23 cellular contexts compared by ENCODE assay signal in genomic region chr17:17727111-17727659, GRCh38. TPM values are rescaled to one million over a fixed set of nuclear protein-coding genes. Genes with fewer than 3 reads are reported as not detected.
A peak's percentile ranks its signal among the peaks of the same experiment; 100 is the strongest.
DNase-seq lines count a peak whose midpoint lies in the region; ATAC-seq, FAIRE-seq and TF ChIP-seq lines count a peak whose summit lies in the region.
"Had no signal": no experiment of that assay in that cellular context is flagged by ENCODE, and none has a peak within 500 bp of the region (broad histone marks: within the 10 kb centered on the region; RNA-seq: fewer than 3 reads in every experiment).

No MANE protein-coding gene starts in this region.

- H2BK120ac ChIP-seq in neuronal stem cell (ENCODE audit: low read depth, low read length), result no peak overlapping the region

- H3K36me3 ChIP-seq in RWPE2 (ENCODE audit: low read depth) (peaks cover 29% of the 10 kb centered on the region), endothelial cell of umbilical vein (ENCODE audit: control insufficient read depth in 2 of 2, extremely low read depth in 1 of 2, insufficient read depth in 2 of 2, low read length in 2 of 2) (no peaks in the 10 kb centered on the region), neuronal stem cell (replicated peaks in 1 of 2; ENCODE audit: control insufficient read depth in 2 of 2, insufficient read depth in 2 of 2, low read length in 2 of 2) (peaks cover 10 to 46% of the 10 kb centered on the region in 2 donors)
- H3K36me3 ChIP-seq: colonic mucosa, esophagus squamous epithelium, left lung, prostate gland had no signal

- H3K4ac ChIP-seq in neuronal stem cell (ENCODE audit: low read length), result no peak overlapping the region

- no peak for TF ChIP-seq POLR2A in endothelial cell of umbilical vein (IDR thresholded peaks at IDR 0.05; ENCODE audit: low read depth, low read length)

- no peak overlapping the region for H2BK15ac ChIP-seq in neuronal stem cell (ENCODE audit: low read length)

- peak overlapping the region; percentile 50 for H3K27ac Mint-ChIP-seq in Calu3 (ENCODE audit: unreplicated experiment)
- H3K27ac Mint-ChIP-seq: activated B cell treated with CpG ODN at 0.5 μM for 24 hours had no signal

- no peaks in the 10 kb centered on the region for H4K20me1 ChIP-seq in endothelial cell of umbilical vein (replicated peaks; ENCODE audit: control insufficient read depth, extremely low read depth, insufficient read depth, low read length)

- DNase-seq in Calu3 (no peak), RWPE2 (ENCODE audit: low spot score) (no peak), endothelial cell of umbilical vein (ENCODE audit: low read depth, low spot score) (no peak), neuronal stem cell (ENCODE audit: low spot score) (no peak), NCI-H524 (lab: John Stamatoyannopoulos, UW) (no peak), T-helper 2 cell (no peak)
- no peak for DNase-seq in activated T-cell treated with anti-CD3 and anti-CD28 coated beads, Interleukin-2, amount 50 U/mL, for 4 hours
- DNase-seq: activated B cell treated with CpG ODN at 0.5 μM for 24 hours; activated CD4-positive, alpha-beta T cell treated with anti-CD3 and anti-CD28 coated beads, Interleukin-2, amount 50 U/mL, for 48 hours; activated effector memory CD4-positive, alpha-beta T cell treated with anti-CD3 and anti-CD28 coated beads, Interleukin-2, amount 50 U/mL, for 16 hours; colonic mucosa; DMS79; esophagus squamous epithelium; GOT3; hypothalamus; left lung; NCI-H1092 treated with DMSO at 0.1 percent for 48 hours; NCI-H1930; T-helper 9 cell; trophoblast cell had no signal

- peak overlapping the region; percentile 54 for H3K27ac ChIP-seq in RWPE2 (ENCODE audit: poor library complexity, severe bottlenecking)
- peak overlapping the region; percentile 94 for H3K27ac ChIP-seq in endothelial cell of umbilical vein (ENCODE audit: insufficient read depth, low read depth, low read length)
- no peak overlapping the region for H3K27ac ChIP-seq in neuronal stem cell (replicated peaks; ENCODE audit: low read length)
- H3K27ac ChIP-seq: colonic mucosa had no signal

- H3K9me3 Mint-ChIP-seq in Calu3 (ENCODE audit: low read depth, unreplicated experiment), result no peaks in the 10 kb centered on the region
- H3K9me3 Mint-ChIP-seq in activated T-cell treated with anti-CD3 and anti-CD28 coated beads, Interleukin-2, amount 50 U/mL, for 4 hours, result no peaks in the 10 kb centered on the region
- H3K9me3 Mint-ChIP-seq: activated B cell treated with CpG ODN at 0.5 μM for 24 hours had no signal

- H2AFZ ChIP-seq in endothelial cell of umbilical vein (ENCODE audit: low read depth, low read length) (no peak overlapping the region), neuronal stem cell (ENCODE audit: low read length) (no peak overlapping the region)

- POLR2A ChIA-PET in endothelial cell of umbilical vein (lab: Charles Lee), result no interaction called here

- H4K8ac ChIP-seq in neuronal stem cell (ENCODE audit: low read depth, low read length), result no peak overlapping the region

- H2AK5ac ChIP-seq in neuronal stem cell (ENCODE audit: low read depth, low read length), result no peak overlapping the region

- H3K18ac ChIP-seq in neuronal stem cell (ENCODE audit: low read length), result no peak overlapping the region

- ATAC-seq in RWPE2 (ENCODE audit: low read depth) (no peak), HG02970 (IDR thresholded peaks at IDR 0.05; ENCODE audit: low FRiP score, unreplicated experiment) (no peak)
- ATAC-seq in activated T-cell treated with anti-CD3 and anti-CD28 coated beads, Interleukin-2, amount 50 U/mL, for 4 hours, result no peak
- ATAC-seq: left lung had no signal

- BruUV-seq in Calu3 (replicated peaks; lab: Mats Ljungman, UMichigan) (no TSS peak), endothelial cell of umbilical vein (replicated peaks; lab: Mats Ljungman, UMichigan) (TSS peak; percentile 38)

- dilution Hi-C loops in endothelial cell of umbilical vein (cut with MboI; ENCODE audit: extremely low pct_ligation_motif_present, low sequenced_read_pairs), result no loop called here

- no peak overlapping the region for H3K4me3 Mint-ChIP-seq in Calu3 (ENCODE audit: low read depth, unreplicated experiment)
- no peak overlapping the region for H3K4me3 Mint-ChIP-seq in activated T-cell treated with anti-CD3 and anti-CD28 coated beads, Interleukin-2, amount 50 U/mL, for 4 hours
- H3K4me3 Mint-ChIP-seq: activated B cell treated with CpG ODN at 0.5 μM for 24 hours had no signal

- H3K9me1 ChIP-seq in endothelial cell of umbilical vein (replicated peaks; ENCODE audit: control insufficient read depth, extremely low read depth, insufficient read depth, low read length), result no peaks in the 10 kb centered on the region

- H3K4me3 ChIP-seq in RWPE2 (ENCODE audit: severe bottlenecking) (no peak overlapping the region), endothelial cell of umbilical vein (replicated peaks in 1 of 3; ENCODE audit: insufficient read depth in 1 of 3, low read depth in 1 of 3, low read length in 3 of 3) (no peak overlapping the region), neuronal stem cell (ENCODE audit: low read length in 2 of 2) (no peak overlapping the region)
- H3K4me3 ChIP-seq: colonic mucosa, esophagus squamous epithelium, left lung, prostate gland had no signal

- H3K4me2 ChIP-seq in endothelial cell of umbilical vein (ENCODE audit: insufficient read depth, low read length) (peak overlapping the region; percentile 40), neuronal stem cell (ENCODE audit: insufficient read depth, low read length, poor library complexity, severe bottlenecking) (no peak overlapping the region)

- no peak overlapping the region for H2BK12ac ChIP-seq in neuronal stem cell (ENCODE audit: low read length)

- no peaks in the 10 kb centered on the region for H3K27me3 Mint-ChIP-seq in Calu3 (ENCODE audit: unreplicated experiment)
- H3K27me3 Mint-ChIP-seq in activated T-cell treated with anti-CD3 and anti-CD28 coated beads, Interleukin-2, amount 50 U/mL, for 4 hours (ENCODE audit: low read depth), result peaks cover 11% of the 10 kb centered on the region

- FAIRE-seq in endothelial cell of umbilical vein (lab: Jason Lieb, UNC), result peak; percentile 59
- FAIRE-seq: frontal cortex had no signal

- peak overlapping the region; percentile 81 for H3K9ac ChIP-seq in endothelial cell of umbilical vein (replicated peaks; ENCODE audit: extremely low read depth, insufficient read depth, low read length)
- no peak overlapping the region for H3K9ac ChIP-seq in neuronal stem cell (ENCODE audit: low read depth, low read length, poor library complexity)

- H3K79me2 ChIP-seq in endothelial cell of umbilical vein (ENCODE audit: control insufficient read depth, insufficient read depth, low read length), result peaks cover 58% of the 10 kb centered on the region

- H2BK5ac ChIP-seq in neuronal stem cell (ENCODE audit: low read length), result peak overlapping the region; percentile 84

- peaks cover 42% of the 10 kb centered on the region for H3K4me1 ChIP-seq in RWPE2 (ENCODE audit: insufficient read depth, poor library complexity, severe bottlenecking)
- H3K4me1 ChIP-seq in endothelial cell of umbilical vein (ENCODE audit: control insufficient read depth, extremely low read depth, insufficient read depth, low read length), result peaks cover 34% of the 10 kb centered on the region
- H3K4me1 ChIP-seq in neuronal stem cell (ENCODE audit: control insufficient read depth in 2 of 2, insufficient read depth in 1 of 2, low read depth in 1 of 2, low read length in 2 of 2), result peaks cover 20 to 43% of the 10 kb centered on the region in 2 donors
- H3K4me1 ChIP-seq: colonic mucosa had no signal

- H3K9me3 ChIP-seq in RWPE2 (ENCODE audit: severe bottlenecking) (no peaks in the 10 kb centered on the region), endothelial cell of umbilical vein (replicated peaks; ENCODE audit: control insufficient read depth, insufficient read depth, low read length) (no peaks in the 10 kb centered on the region), neuronal stem cell (replicated peaks in 1 of 2; ENCODE audit: control insufficient read depth in 2 of 2, insufficient read depth in 1 of 2, low read depth in 1 of 2, low read length in 2 of 2) (no peaks in the 10 kb centered on the region)
- H3K9me3 ChIP-seq: colonic mucosa, esophagus squamous epithelium, left lung, prostate gland had no signal

- H3K27me3 ChIP-seq in RWPE2 (ENCODE audit: insufficient read depth, poor library complexity, severe bottlenecking) (no peaks in the 10 kb centered on the region), endothelial cell of umbilical vein (ENCODE audit: control insufficient read depth in 2 of 2, insufficient read depth in 2 of 2, low read length in 2 of 2) (no peaks in the 10 kb centered on the region), neuronal stem cell (ENCODE audit: control insufficient read depth in 3 of 3, insufficient read depth in 3 of 3, low read depth in 1 of 3, low read length in 3 of 3) (peaks cover 0 to 9% (median 0%) of the 10 kb centered on the region in 3 experiments)
- H3K27me3 ChIP-seq: colonic mucosa had no signal

- TF ChIP-seq CTCF in Calu3 (IDR thresholded peaks at IDR 0.05; ENCODE audit: unreplicated experiment) (no peak), RWPE2 (IDR thresholded peaks at IDR 0.05; ENCODE audit: poor library complexity, severe bottlenecking) (no peak), endothelial cell of umbilical vein (IDR thresholded peaks at IDR 0.05; ENCODE audit: extremely low read depth in 1 of 2, insufficient read depth in 1 of 2, low read depth in 1 of 2, low read length in 2 of 2) (no peak)

- WGBS in neuronal stem cell (ENCODE audit: extremely low coverage in 2 of 2, insufficient read length in 2 of 2, insufficient replicate concordance in 1 of 2), 2 donors, result no CpG with 5 or more reads among the region's 13 CpGs

- intact Hi-C loops in Calu3 (cut with micrococcal nuclease; ENCODE audit: unreplicated experiment), result no loop called here
- intact Hi-C loops in endothelial cell of umbilical vein (cut with micrococcal nuclease), result loop anchor here (5.0 kb wide), 1 partner anchor 55 kb away; no protein-coding TSS in a partner anchor

- no peak overlapping the region for H3K14ac ChIP-seq in neuronal stem cell (ENCODE audit: low read length)

- no peak overlapping the region for H3K23ac ChIP-seq in neuronal stem cell (ENCODE audit: low read depth, low read length, poor library complexity)

- CTCF ChIA-PET in Calu3 (lab: Charles Lee) (no interaction called here), endothelial cell of umbilical vein (lab: Charles Lee) (interaction anchor here (0.8 to 2.4 kb wide), 6 partner anchors 13 to 192 kb away, joined by 4 to 7 read pairs (median 5); no protein-coding TSS in a partner anchor)

- H3K4me1 Mint-ChIP-seq in Calu3 (ENCODE audit: low read depth, unreplicated experiment), result peaks cover 37% of the 10 kb centered on the region
- H3K4me1 Mint-ChIP-seq in activated T-cell treated with anti-CD3 and anti-CD28 coated beads, Interleukin-2, amount 50 U/mL, for 4 hours (ENCODE audit: low read depth), result peaks cover 31% of the 10 kb centered on the region

- H4K91ac ChIP-seq in neuronal stem cell (ENCODE audit: low read depth, low read length, poor library complexity), result no peak overlapping the region

- H3K79me1 ChIP-seq in neuronal stem cell (ENCODE audit: low read depth, low read length), result peaks cover 33% of the 10 kb centered on the region

- peaks cover 30% of the 10 kb centered on the region for H3K36me3 Mint-ChIP-seq in Calu3 (ENCODE audit: insufficient read depth, unreplicated experiment)
- H3K36me3 Mint-ChIP-seq in activated T-cell treated with anti-CD3 and anti-CD28 coated beads, Interleukin-2, amount 50 U/mL, for 4 hours (ENCODE audit: insufficient read depth), result no peaks in the 10 kb centered on the region

RNA-seq across cellular contexts. Expression of gene RAI1, which starts 45.9 kb away (rescaled TPM):
- total RNA-seq in Calu3 (2022) (38.0 and 43.4 TPM in 2 replicates), endothelial cell of umbilical vein (43.3 and 47.3 TPM in 2 replicates)
- 7.4 and 7.8 TPM in 2 replicates for polyA plus RNA-seq in endothelial cell of umbilical vein
- polyA plus RNA-seq in endothelial cell of umbilical vein (2011; cell fraction: cytosol; rRNA removed), result 5.2 and 6.3 TPM in 2 replicates
- 17.5 and 19.2 TPM in 2 replicates for polyA plus RNA-seq in endothelial cell of umbilical vein (2011; cell fraction: nucleus; rRNA removed)
- 14.2 and 19.1 TPM in 2 replicates for polyA plus RNA-seq in endothelial cell of umbilical vein (2012)
- 8.2 and 14.0 TPM in 2 replicates for polyA minus RNA-seq in endothelial cell of umbilical vein
- polyA minus RNA-seq in endothelial cell of umbilical vein (2011; cell fraction: cytosol; rRNA and poly(A)+ RNA removed), result 9.0 TPM
- polyA minus RNA-seq in endothelial cell of umbilical vein (2011; cell fraction: nucleus; rRNA and poly(A)+ RNA removed), result 17.7 and 21.7 TPM in 2 replicates
- 15.1 TPM for polyA plus RNA-seq in neuronal stem cell (2013, experiment 1 of 2)
- 16.0 TPM for polyA plus RNA-seq in neuronal stem cell (2013, experiment 2 of 2)
- total RNA-seq in activated T-cell treated with anti-CD3 and anti-CD28 coated beads, Interleukin-2, amount 50 U/mL, for 4 hours, result 10 to 100 TPM; 19.9 to 22.4 (median 20.1) TPM
